In genomic region chr1:218930000-218930399, GRCh38 we compare ENCODE assay signal across 2 cellular contexts.
TF ChIP-seq lines count a peak whose summit lies in the region.

No MANE protein-coding gene starts in this region.

TF ChIP-seq in GM23338, 12 proteins besides CTCF, POLR2A, EP300 and RAD21:
- TF ChIP-seq ZNF462 (CRISPR knock-in tag; IDR thresholded peaks at IDR 0.05): no peak
- no peak for TF ChIP-seq JUNB (IDR thresholded peaks at IDR 0.05; ENCODE audit: unreplicated experiment)
- no peak for TF ChIP-seq NANOG (IDR thresholded peaks at IDR 0.05; ENCODE audit: borderline replicate concordance)
- TF ChIP-seq ZNF331 (CRISPR knock-in tag; IDR thresholded peaks at IDR 0.05; ENCODE audit: low read depth): no peak
- TF ChIP-seq EZH2 (IDR thresholded peaks at IDR 0.05; ENCODE audit: low read depth, unreplicated experiment): no peak
- no peak for TF ChIP-seq ZNF114 (CRISPR knock-in tag; IDR thresholded peaks at IDR 0.05)
- no peak for TF ChIP-seq EZH2phosphoT487 (IDR thresholded peaks at IDR 0.05; ENCODE audit: unreplicated experiment)
- no peak for TF ChIP-seq POLR2AphosphoS5 (IDR thresholded peaks at IDR 0.05; ENCODE audit: low read depth)

TF ChIP-seq in H1, 55 proteins besides CTCF, POLR2A, EP300 and RAD21:
- no peak for TF ChIP-seq RNF2 (IDR thresholded peaks at IDR 0.05; ENCODE audit: borderline replicate concordance, low read depth, low read length, missing control alignments, poor library complexity, severe bottlenecking)
- TF ChIP-seq SIX5 (IDR thresholded peaks at IDR 0.05; ENCODE audit: low read depth, low read length): no peak
